Comparison of ENCODE assay signal across 1 cellular context in genomic region chr22:46071451-46072029, GRCh38.
TF ChIP-seq lines count a peak whose summit lies in the region.

No MANE protein-coding gene starts in this region.

TF ChIP-seq in HEK293, 187 proteins besides CTCF, POLR2A, EP300 and RAD21 (continued from another document and continues in another):
- TF ChIP-seq ZNF266 (tag by site-specific recombination; IDR thresholded peaks at IDR 0.05; ENCODE audit: low read depth) = no peak
- no peak for TF ChIP-seq ZNF26 (tag by site-specific recombination; IDR thresholded peaks at IDR 0.05)
- TF ChIP-seq ZFP41 (tag by site-specific recombination; IDR thresholded peaks at IDR 0.05; ENCODE audit: borderline replicate concordance) = no peak
- TF ChIP-seq ZNF324 (tag by site-specific recombination; IDR thresholded peaks at IDR 0.05) = no peak
- TF ChIP-seq ZBTB10 (tag by site-specific recombination; IDR thresholded peaks at IDR 0.05) = no peak
- no peak for TF ChIP-seq ZNF18 (tag by site-specific recombination; IDR thresholded peaks at IDR 0.05)
- TF ChIP-seq ZNF280C (tag by site-specific recombination; IDR thresholded peaks at IDR 0.05) = no peak
- TF ChIP-seq ZNF239 (tag by site-specific recombination; IDR thresholded peaks at IDR 0.05) = no peak
- TF ChIP-seq ZNF776 (tag by site-specific recombination; IDR thresholded peaks at IDR 0.05; ENCODE audit: borderline replicate concordance) = no peak
- no peak for TF ChIP-seq ZNF664 (tag by site-specific recombination; IDR thresholded peaks at IDR 0.05)
- TF ChIP-seq ZNF521 (tag by site-specific recombination; IDR thresholded peaks at IDR 0.05) = no peak
- no peak for TF ChIP-seq KLF7 (tag by site-specific recombination; IDR thresholded peaks at IDR 0.05; ENCODE audit: borderline replicate concordance)
- TF ChIP-seq TRIM28 (IDR thresholded peaks at IDR 0.05; ENCODE audit: borderline replicate concordance, low read length) = no peak
- TF ChIP-seq AEBP2 (tag by site-specific recombination; IDR thresholded peaks at IDR 0.05; ENCODE audit: borderline replicate concordance) = no peak
- TF ChIP-seq KLF1 (tag by site-specific recombination; IDR thresholded peaks at IDR 0.05) = peak; percentile 39; the same call in 1 of the 2 replicates
- no peak for TF ChIP-seq ZNF544 (tag by site-specific recombination; IDR thresholded peaks at IDR 0.05)
- TF ChIP-seq ZNF433 (tag by site-specific recombination; IDR thresholded peaks at IDR 0.05; ENCODE audit: low read depth) = no peak
- no peak for TF ChIP-seq BCL6B (tag by site-specific recombination; IDR thresholded peaks at IDR 0.05)
- no peak for TF ChIP-seq ZNF23 (tag by site-specific recombination; IDR thresholded peaks at IDR 0.05; ENCODE audit: borderline replicate concordance)
- TF ChIP-seq ZNF488 (tag by site-specific recombination; IDR thresholded peaks at IDR 0.05) = no peak
- no peak for TF ChIP-seq ZNF132 (tag by site-specific recombination; IDR thresholded peaks at IDR 0.05; ENCODE audit: borderline replicate concordance)
- peak; percentile 89 for TF ChIP-seq ZNF398 (tag by site-specific recombination; IDR thresholded peaks at IDR 0.05)
- no peak for TF ChIP-seq ZNF777 (tag by site-specific recombination; IDR thresholded peaks at IDR 0.05; ENCODE audit: borderline replicate concordance)
- TF ChIP-seq ZNF830 (tag by site-specific recombination; IDR thresholded peaks at IDR 0.05; ENCODE audit: low read depth) = no peak
- no peak for TF ChIP-seq ZNF140 (tag by site-specific recombination; IDR thresholded peaks at IDR 0.05)
- no peak for TF ChIP-seq ZNF701 (tag by site-specific recombination; IDR thresholded peaks at IDR 0.05)
- TF ChIP-seq ZSCAN16 (tag by site-specific recombination; IDR thresholded peaks at IDR 0.05) = no peak
- TF ChIP-seq PRDM6 (tag by site-specific recombination; IDR thresholded peaks at IDR 0.05) = 0 out of 2 replicates have a peak, but pooled peaks have one; percentile 13
- TF ChIP-seq ZNF707 (tag by site-specific recombination; IDR thresholded peaks at IDR 0.05) = no peak
- no peak for TF ChIP-seq ZNF24 (tag by site-specific recombination; IDR thresholded peaks at IDR 0.05)
- TF ChIP-seq SP3 (tag by site-specific recombination; IDR thresholded peaks at IDR 0.05) = no peak
- TF ChIP-seq ZNF404 (tag by site-specific recombination; IDR thresholded peaks at IDR 0.05) = no peak
- no peak for TF ChIP-seq ZEB2 (tag by site-specific recombination; IDR thresholded peaks at IDR 0.05)
- TF ChIP-seq ZNF843 (tag by site-specific recombination; IDR thresholded peaks at IDR 0.05) = no peak
- no peak for TF ChIP-seq SP2 (tag by site-specific recombination; IDR thresholded peaks at IDR 0.05)
- no peak for TF ChIP-seq SCRT2 (tag by site-specific recombination; IDR thresholded peaks at IDR 0.05)
- TF ChIP-seq ZNF514 (tag by site-specific recombination; IDR thresholded peaks at IDR 0.05) = no peak
- no peak for TF ChIP-seq ZNF155 (tag by site-specific recombination; IDR thresholded peaks at IDR 0.05)
- no peak for TF ChIP-seq ZNF626 (tag by site-specific recombination; IDR thresholded peaks at IDR 0.05)
- no peak for TF ChIP-seq ZNF610 (tag by site-specific recombination; IDR thresholded peaks at IDR 0.05; ENCODE audit: borderline replicate concordance)
- TF ChIP-seq EGR2 (tag by site-specific recombination; IDR thresholded peaks at IDR 0.05; ENCODE audit: low read depth) = 0 out of 2 replicates have a peak, but pooled peaks have one; percentile 35
- no peak for TF ChIP-seq ZNF350 (tag by site-specific recombination; IDR thresholded peaks at IDR 0.05)
- peak; percentile 81; the same call in 1 of the 2 replicates for TF ChIP-seq ZNF660 (tag by site-specific recombination; IDR thresholded peaks at IDR 0.05)
- TF ChIP-seq ZNF555 (tag by site-specific recombination; conservative IDR thresholded peaks at IDR 0.05) = no peak
- no peak for TF ChIP-seq ZNF510 (tag by site-specific recombination; IDR thresholded peaks at IDR 0.05; ENCODE audit: insufficient replicate concordance)
- no peak for TF ChIP-seq ZNF175 (tag by site-specific recombination; IDR thresholded peaks at IDR 0.05)
- TF ChIP-seq ZNF121 (tag by site-specific recombination; IDR thresholded peaks at IDR 0.05) = no peak
- TF ChIP-seq TCF7L2 (IDR thresholded peaks at IDR 0.05; ENCODE audit: borderline replicate concordance, low read depth, low read length) = no peak
